Comparison of ENCODE assay signal across 8 cellular contexts in genomic region chr5:142981886-142982820, GRCh38.
DNase-seq lines count a peak whose midpoint lies in the region; ATAC-seq and TF ChIP-seq lines count a peak whose summit lies in the region.

No MANE protein-coding gene starts in this region.

- WGBS in right cardiac atrium: 15% methylated on average over 6 of the region's 6 CpGs

- DNase-seq in AG10803 (ENCODE audit: low read depth) (peak; percentile 84), KBM-7 (peak; percentile 30), ascending aorta (ENCODE audit: low spot score in 2 of 2) (no peak), right cardiac atrium (peak; percentile 77 to 94 (median 89)), renal cortical epithelial cell (ENCODE audit: low read depth) (peak; percentile 86), NCI-H345 treated with DMSO at 0.1 percent for 48 hours (lab: John Stamatoyannopoulos, UW; ENCODE audit: unreplicated experiment) (no peak)
- DNase-seq in stimulated activated CD4-positive, alpha-beta T cell treated with anti-CD3 and anti-CD28 coated beads, Interleukin-2, amount 100 ng/mL, for 24 hours: no peak

- H3K4me1 ChIP-seq in ascending aorta (peaks cover 7 to 19% of the 10 kb centered on the region in 2 donors), right cardiac atrium (ENCODE audit: control insufficient read depth, insufficient read depth, low read length) (peaks cover 12% of the 10 kb centered on the region)

- intact Hi-C loops in ascending aorta (cut with DNase I) (no loop called here), right cardiac atrium (cut with DNase I) (no loop called here)

- H3K36me3 ChIP-seq in ascending aorta: no peaks in the 10 kb centered on the region

- in situ Hi-C loops in KBM-7 (cut with MboI; ENCODE audit: low pct_unique_long_range_greater_than_20kb, low sequenced_read_pairs): no loop called here

- H3K27ac ChIP-seq in ascending aorta (peak overlapping the region; percentile 15 to 70), right cardiac atrium (ENCODE audit: low read length) (peak overlapping the region; percentile 16)

- TF ChIP-seq CTCF in AG10803 (conservative IDR thresholded peaks at IDR 0.05; ENCODE audit: low read length) (no peak), ascending aorta (IDR thresholded peaks at IDR 0.05) (no peak)

- H3K4me3 ChIP-seq in AG10803 (ENCODE audit: low read length): no peak overlapping the region
- H3K4me3 ChIP-seq in ascending aorta: peak overlapping the region in 1 of 2 donors; percentile 26
- no peak overlapping the region for H3K4me3 ChIP-seq in right cardiac atrium (ENCODE audit: low read length)

- ATAC-seq in right cardiac atrium (peak; percentile 81 to 89), HG03280 (IDR thresholded peaks at IDR 0.05; ENCODE audit: unreplicated experiment) (no peak)

- H3K27me3 ChIP-seq in ascending aorta: no peaks in the 10 kb centered on the region
- H3K27me3 ChIP-seq in right cardiac atrium (ENCODE audit: control insufficient read depth, insufficient read depth): no peaks in the 10 kb centered on the region

- H3K9me3 ChIP-seq in ascending aorta (no peaks in the 10 kb centered on the region), right cardiac atrium (ENCODE audit: control insufficient read depth, low read length) (no peaks in the 10 kb centered on the region)

Comparison
In these comparisons a context has a peak if more than half of its experiments do, and no peak if none do; other contexts are left out.
1. DNase-seq: peak in AG10803 (single experiment), KBM-7 (single experiment), right cardiac atrium (3 of 3) and renal cortical epithelial cell (single experiment); none in ascending aorta (0 of 2), stimulated activated CD4-positive, alpha-beta T cell treated with anti-CD3 and anti-CD28 coated beads, Interleukin-2, amount 100 ng/mL, for 24 hours (0 of 2) and NCI-H345 treated with DMSO at 0.1 percent for 48 hours (single experiment).